Comparison of ENCODE assay signal across 17 cellular contexts in genomic region chr10:11677480-11677879, GRCh38.
A peak's percentile ranks its signal among the peaks of the same experiment; 100 is the strongest.
DNase-seq lines count a peak whose midpoint lies in the region; ATAC-seq and TF ChIP-seq lines count a peak whose summit lies in the region.
"Had no signal": no experiment of that assay in that cellular context is flagged by ENCODE, and none has a peak within 500 bp of the region (broad histone marks: within the 10 kb centered on the region; RNA-seq: fewer than 3 reads in every experiment).

No MANE protein-coding gene starts in this region.

- H3K4me3 ChIP-seq in GM12865 (ENCODE audit: low read depth, low read length) (peak overlapping the region; percentile 26), SU-DHL-6 (ENCODE audit: insufficient read depth, low read length, poor library complexity, severe bottlenecking) (no peak overlapping the region)
- H3K4me3 ChIP-seq: esophagus muscularis mucosa, psoas muscle, suprapubic skin had no signal

- H3K9me2 ChIP-seq in SU-DHL-6 (replicated peaks; ENCODE audit: insufficient read depth, low read length): no peaks in the 10 kb centered on the region

- peak overlapping the region; percentile 99 for H3K27ac ChIP-seq in SU-DHL-6 (ENCODE audit: low read depth, low read length)
- H3K27ac ChIP-seq: esophagus muscularis mucosa, psoas muscle, suprapubic skin had no signal

- H4K20me1 ChIP-seq in SU-DHL-6 (ENCODE audit: low read depth, low read length): no peaks in the 10 kb centered on the region

- H3K9me3 ChIP-seq in SU-DHL-6 (ENCODE audit: insufficient read depth, low read length): no peaks in the 10 kb centered on the region
- H3K9me3 ChIP-seq: esophagus muscularis mucosa, psoas muscle, suprapubic skin had no signal

- no peaks in the 10 kb centered on the region for H3K27me3 ChIP-seq in SU-DHL-6 (ENCODE audit: low read length)

- H3K36me3 ChIP-seq in SU-DHL-6 (ENCODE audit: low read length): 0 out of 2 replicates have a peak, but pooled peaks cover 7% of the 10 kb centered on the region
- H3K36me3 ChIP-seq: esophagus muscularis mucosa, suprapubic skin had no signal

- H3K4me2 ChIP-seq in SU-DHL-6 (ENCODE audit: low read depth, low read length, poor library complexity, severe bottlenecking): peak overlapping the region; percentile 47

- peaks cover 87% of the 10 kb centered on the region for H3F3A ChIP-seq in SU-DHL-6 (ENCODE audit: insufficient read depth)

- H3K79me2 ChIP-seq in SU-DHL-6 (ENCODE audit: insufficient read depth, low read length): peaks cover 14% of the 10 kb centered on the region

- H2AFZ ChIP-seq in SU-DHL-6 (ENCODE audit: low read depth, low read length, severe bottlenecking): no peak overlapping the region

- ATAC-seq in GM19455 (IDR thresholded peaks at IDR 0.05; ENCODE audit: unreplicated experiment): peak; percentile 21
- peak; percentile 4 for ATAC-seq in HG03025 (IDR thresholded peaks at IDR 0.05; ENCODE audit: low FRiP score, unreplicated experiment)
- no peak for ATAC-seq in GM21825 (IDR thresholded peaks at IDR 0.05; ENCODE audit: unreplicated experiment)
- ATAC-seq: activated CD8-positive, alpha-beta T cell treated with anti-CD3 and anti-CD28 coated beads, Interleukin-2, amount 10 ng/mL, durations not matched to agents 7 days and 5 days; left cardiac atrium; psoas muscle had no signal

- DNase-seq in GM12865 (ENCODE audit: low read depth) (peak; percentile 74), epidermal melanocyte (ENCODE audit: insufficient read length, low spot score) (no peak), DMS153 treated with DMSO at 0.1 percent for 48 hours (lab: John Stamatoyannopoulos, UW; ENCODE audit: unreplicated experiment) (no peak)
- no peak for DNase-seq in stimulated activated CD4-positive, alpha-beta T cell treated with anti-CD3 and anti-CD28 coated beads, Interleukin-12 subunit alpha, Interleukin-12 subunit beta, amount 100 ng/mL, for 4 hours
- DNase-seq: activated CD8-positive, alpha-beta T cell treated with anti-CD3 and anti-CD28 coated beads, Interleukin-2, amount 10 ng/mL, durations not matched to agents 7 days and 5 days; HCEC 1CT; Kasumi-1; left cardiac atrium; NCI-H187 treated with DMSO at 0.1 percent for 48 hours; psoas muscle; SIG-M5 had no signal

- peak overlapping the region; percentile 42 for H3K9ac ChIP-seq in SU-DHL-6 (ENCODE audit: low read length)

- no peak for TF ChIP-seq CTCF in GM12865 (IDR thresholded peaks at IDR 0.05; ENCODE audit: insufficient read depth, low read depth, low read length, missing control alignments)
- TF ChIP-seq CTCF in SU-DHL-6 (IDR thresholded peaks at IDR 0.05; ENCODE audit: insufficient read depth, low read length, poor library complexity, severe bottlenecking): no peak
